ENCODE assay signal across 8 cellular contexts in the genomic region with DNA sequence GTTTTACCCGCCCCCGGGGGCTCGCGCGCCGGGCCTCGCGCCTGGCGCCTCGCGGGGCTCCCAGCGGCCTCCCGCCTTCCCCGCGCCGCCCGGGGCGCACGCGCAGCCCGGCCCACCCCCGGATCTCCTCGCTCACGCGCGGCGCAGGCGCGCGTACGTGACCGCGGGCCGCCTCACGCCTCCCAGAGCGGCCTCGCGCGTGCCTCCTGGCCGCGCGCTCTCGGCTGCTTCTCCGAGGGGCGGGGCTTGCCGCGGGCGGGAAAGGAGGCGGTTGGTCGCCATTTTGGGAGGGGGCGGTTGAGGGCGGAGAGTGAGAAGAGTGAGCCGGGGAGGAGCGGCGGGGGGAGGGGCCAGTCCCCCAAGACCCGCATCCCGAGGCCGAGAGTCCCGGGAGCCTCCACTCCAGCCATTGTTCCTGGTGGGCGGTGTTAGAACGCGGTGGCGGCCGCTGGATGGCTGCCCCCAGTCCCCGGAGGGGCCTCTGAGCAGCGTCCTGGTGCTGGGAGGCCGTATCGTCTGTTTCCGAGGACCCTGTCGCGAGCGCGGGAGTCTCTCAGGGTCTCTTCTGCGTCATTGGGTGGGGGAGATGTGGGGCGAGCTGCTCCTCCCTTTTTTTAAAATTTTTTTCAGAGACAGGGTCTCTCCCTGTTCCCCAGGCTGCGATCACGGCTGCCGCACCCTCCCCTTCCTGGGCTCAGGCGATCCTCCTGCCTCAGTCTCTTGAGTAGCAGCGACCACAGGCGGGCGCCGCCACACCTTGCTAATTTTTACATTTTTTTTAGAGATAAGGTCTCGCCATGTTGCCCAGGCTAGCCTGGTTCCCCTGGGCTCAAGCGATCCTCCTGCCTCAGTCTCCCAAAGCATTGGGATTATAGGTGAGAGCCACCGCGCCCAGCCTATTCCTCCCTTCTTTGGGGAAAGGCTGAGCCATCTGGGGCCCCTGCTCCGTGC. TPM values are rescaled to one million over a fixed set of nuclear protein-coding genes. Genes with fewer than 3 reads are reported as not detected.
DNase-seq lines count a peak whose midpoint lies in the region; ATAC-seq and TF ChIP-seq lines count a peak whose summit lies in the region.

A gene with protein sequence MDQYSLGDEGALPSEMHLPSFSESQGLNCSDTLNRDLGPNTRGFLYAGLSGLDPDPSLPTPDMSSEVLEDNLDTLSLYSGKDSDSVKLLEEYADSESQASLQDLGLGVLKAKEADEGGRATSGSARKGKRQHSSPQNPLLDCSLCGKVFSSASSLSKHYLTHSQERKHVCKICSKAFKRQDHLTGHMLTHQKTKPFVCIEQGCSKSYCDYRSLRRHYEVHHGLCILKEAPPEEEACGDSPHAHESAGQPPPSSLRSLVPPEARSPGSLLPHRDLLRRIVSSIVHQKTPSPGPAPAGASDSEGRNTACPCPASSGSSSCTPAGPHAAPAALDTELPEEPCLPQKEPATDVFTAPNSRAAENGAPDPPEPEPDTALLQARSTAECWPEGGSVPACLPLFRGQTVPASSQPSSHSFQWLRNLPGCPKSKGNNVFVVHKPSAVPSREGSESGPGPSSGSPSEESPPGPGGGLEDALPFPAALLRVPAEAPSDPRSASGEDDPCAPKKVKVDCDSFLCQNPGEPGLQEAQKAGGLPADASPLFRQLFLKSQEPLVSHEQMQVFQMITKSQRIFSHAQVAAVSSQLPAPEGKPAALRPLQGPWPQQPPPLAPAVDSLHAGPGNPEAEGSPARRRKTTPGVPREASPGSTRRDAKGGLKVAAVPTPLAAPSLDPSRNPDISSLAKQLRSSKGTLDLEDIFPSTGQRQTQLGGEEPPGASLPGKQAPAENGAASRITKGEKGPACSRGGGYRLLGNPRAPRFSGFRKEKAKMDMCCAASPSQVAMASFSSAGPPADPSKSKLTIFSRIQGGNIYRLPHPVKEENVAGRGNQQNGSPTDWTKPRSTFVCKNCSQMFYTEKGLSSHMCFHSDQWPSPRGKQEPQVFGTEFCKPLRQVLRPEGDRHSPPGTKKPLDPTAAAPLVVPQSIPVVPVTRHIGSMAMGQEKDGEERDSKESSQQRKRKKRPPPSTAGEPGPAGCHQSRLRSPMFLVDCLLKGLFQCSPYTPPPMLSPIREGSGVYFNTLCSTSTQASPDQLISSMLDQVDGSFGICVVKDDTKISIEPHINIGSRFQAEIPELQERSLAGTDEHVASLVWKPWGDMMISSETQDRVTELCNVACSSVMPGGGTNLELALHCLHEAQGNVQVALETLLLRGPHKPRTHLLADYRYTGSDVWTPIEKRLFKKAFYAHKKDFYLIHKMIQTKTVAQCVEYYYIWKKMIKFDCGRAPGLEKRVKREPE (N-terminal part only) (minus strand): TSS at position 73 of the 951 bp plus-strand sequence. CDS start 17,292 bp downstream, outside the sequence.

- TF ChIP-seq CTCF in glutamatergic neuron (IDR thresholded peaks at IDR 0.05; ENCODE audit: partially characterized antibody, unreplicated experiment) = no peak

- H3K27ac Mint-ChIP-seq in glutamatergic neuron (ENCODE audit: unreplicated experiment) = no peak within 1 kb of the TSS

- no peaks in the 10 kb centered on the region for H3K36me3 Mint-ChIP-seq in glutamatergic neuron (ENCODE audit: unreplicated experiment)

- H3K9me3 ChIP-seq in adipocyte (ENCODE audit: control insufficient read depth, low read length) = no peaks in the 10 kb centered on the region

- ATAC-seq in HG03439 (IDR thresholded peaks at IDR 0.05; ENCODE audit: unreplicated experiment) = no peak

- H3K27me3 Mint-ChIP-seq in glutamatergic neuron (ENCODE audit: unreplicated experiment) = peaks cover 2% of the 10 kb centered on the region

- H3K36me3 ChIP-seq in adipocyte (ENCODE audit: control insufficient read depth, insufficient read depth, low read length, severe bottlenecking) = no peaks in the 10 kb centered on the region

- H3K9me3 Mint-ChIP-seq in glutamatergic neuron (ENCODE audit: unreplicated experiment) = no peaks in the 10 kb centered on the region

- H3K9ac ChIP-seq in adipocyte (ENCODE audit: low read length) = peak within 1 kb of the TSS; percentile 46

- DNase-seq in DMS53 (lab: John Stamatoyannopoulos, UW) (peak; percentile 64), DMS53 treated with DMSO at 0.1 percent for 48 hours (lab: John Stamatoyannopoulos, UW; ENCODE audit: unreplicated experiment) (no peak), adipocyte (ENCODE audit: low read depth) (no peak), iris pigment epithelial cell (ENCODE audit: low read depth) (peak; percentile 39), SHP77 treated with DMSO at 0.1 percent for 48 hours (lab: John Stamatoyannopoulos, UW) (no peak), glutamatergic neuron (no peak)
- DNase-seq in stimulated activated CD4-positive, alpha-beta T cell treated with anti-CD3 and anti-CD28 coated beads, Interleukin-4, amount 100 ng/mL, for 48 hours (ENCODE audit: low read depth in 2 of 2) = peak; percentile 71 to 74

- peak within 1 kb of the TSS; percentile 74 for H3K4me3 ChIP-seq in adipocyte (ENCODE audit: low read length)

- H3K4me3 Mint-ChIP-seq in glutamatergic neuron (ENCODE audit: unreplicated experiment) = no peak within 1 kb of the TSS

- H3K27me3 ChIP-seq in adipocyte (replicated peaks; ENCODE audit: control insufficient read depth, insufficient read depth, low read length) = no peaks in the 10 kb centered on the region

- H3K4me1 ChIP-seq in adipocyte (ENCODE audit: control insufficient read depth, insufficient read depth, low read length) = peaks cover 4% of the 10 kb centered on the region

- no peaks in the 10 kb centered on the region for H3K4me1 Mint-ChIP-seq in glutamatergic neuron (ENCODE audit: low read depth, unreplicated experiment)

RNA-seq across cellular contexts. Expression of the gene that starts here (rescaled TPM):
- total RNA-seq in glutamatergic neuron (ENCODE audit: unreplicated experiment) = not detected

Comparison
In these comparisons a context has a peak if more than half of its experiments do, and no peak if none do; other contexts are left out.
1. DNase-seq: peak in DMS53 (single experiment), iris pigment epithelial cell (single experiment) and stimulated activated CD4-positive, alpha-beta T cell treated with anti-CD3 and anti-CD28 coated beads, Interleukin-4, amount 100 ng/mL, for 48 hours (2 of 2); none in DMS53 treated with DMSO at 0.1 percent for 48 hours (single experiment), adipocyte (single experiment), SHP77 treated with DMSO at 0.1 percent for 48 hours (single experiment) and glutamatergic neuron (single experiment).